In the genomic region with DNA sequence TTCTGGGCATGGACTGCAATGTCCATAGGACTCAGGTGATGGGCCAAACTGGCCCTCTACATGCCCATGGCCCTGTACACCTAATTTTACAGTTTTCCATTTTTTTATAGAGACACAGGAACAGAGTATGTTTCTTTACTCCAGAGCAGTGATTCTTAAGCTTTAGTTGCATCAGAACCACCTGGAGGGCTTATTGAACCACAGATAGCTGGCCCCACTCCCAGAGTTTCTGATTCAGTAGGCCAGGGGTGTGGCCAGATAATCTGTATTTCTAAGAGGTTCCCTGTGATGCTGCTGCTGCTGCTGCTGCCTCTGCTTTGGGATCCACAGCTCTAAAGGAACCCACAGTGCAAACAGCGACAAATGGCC, we compare ENCODE assay signal across 8 cellular contexts. TPM values are rescaled to one million over a fixed set of nuclear protein-coding genes. Genes with fewer than 3 reads are reported as not detected.
DNase-seq lines count a peak whose midpoint lies in the region; FAIRE-seq and TF ChIP-seq lines count a peak whose summit lies in the region.

No MANE protein-coding gene starts in this region.

- H3K27me3 Mint-ChIP-seq in progenitor cell of endocrine pancreas: no peaks in the 10 kb centered on the region

- TF ChIP-seq CTCF in AG09309 (IDR thresholded peaks at IDR 0.05; ENCODE audit: control insufficient read depth, insufficient read depth, low read depth, low read length, missing control alignments): no peak
- TF ChIP-seq CTCF in dorsolateral prefrontal cortex (IDR thresholded peaks at IDR 0.05 in 54 of 56, conservative IDR thresholded peaks at IDR 0.05 in 2 of 56; ENCODE audit: low read depth in 1 of 56, partially characterized antibody in 56 of 56): no peak
- no peak for TF ChIP-seq CTCF in progenitor cell of endocrine pancreas (IDR thresholded peaks at IDR 0.05; ENCODE audit: unreplicated experiment)
- TF ChIP-seq CTCF in GM13976 (IDR thresholded peaks at IDR 0.05; ENCODE audit: borderline replicate concordance, control extremely low read depth, extremely low read depth, insufficient read depth, missing control alignments): no peak

- H3K36me3 Mint-ChIP-seq in progenitor cell of endocrine pancreas (ENCODE audit: insufficient read depth): peaks cover 21% of the 10 kb centered on the region

- peak; percentile 57 for FAIRE-seq in H54 (lab: Jason Lieb, UNC)

- peak overlapping the region; percentile 95 for H3K27ac Mint-ChIP-seq in progenitor cell of endocrine pancreas

- peaks cover 81% of the 10 kb centered on the region for H3K4me1 Mint-ChIP-seq in progenitor cell of endocrine pancreas (ENCODE audit: low read depth)

- H3K9me3 Mint-ChIP-seq in progenitor cell of endocrine pancreas (ENCODE audit: low read depth): no peaks in the 10 kb centered on the region

- H3K4me3 ChIP-seq in AG09309 (ENCODE audit: control insufficient read depth, low read depth, low read length): no peak overlapping the region
- peak overlapping the region in 3 of 59 donors; percentile 8 to 29 (median 24) for H3K4me3 ChIP-seq in dorsolateral prefrontal cortex

- TF ChIP-seq POLR2A in H54 (IDR thresholded peaks at IDR 0.05; ENCODE audit: low read depth, low read length): no peak

- DNase-seq in AG09309 (ENCODE audit: low read depth): peak; percentile 50
- DNase-seq in H54 (ENCODE audit: insufficient read length, low spot score): peak; percentile 36
- DNase-seq in NCI-H2107 (lab: John Stamatoyannopoulos, UW): peak; percentile 79
- DNase-seq in dorsolateral prefrontal cortex: no peak
- DNase-seq in progenitor cell of endocrine pancreas (ENCODE audit: low spot score, unreplicated experiment): no peak
- no peak for DNase-seq in GM13976 (ENCODE audit: low spot score)
- no peak for DNase-seq in NCI-H526 treated with DMSO at 0.1 percent for 48 hours (lab: John Stamatoyannopoulos, UW)
- DNase-seq in activated gamma-delta T cell (lab: John Stamatoyannopoulos, UW): no peak

- intact Hi-C loops in dorsolateral prefrontal cortex (cut with DNase I): loop anchor here in 1 of 2 donors (10.0 kb wide), 1 partner anchor 90 kb away; no protein-coding TSS in a partner anchor

- in situ Hi-C loops in GM13976 (cut with MboI; ENCODE audit: low sequenced_read_pairs, unreplicated experiment): no loop called here

- no peaks in the 10 kb centered on the region for H3K27me3 ChIP-seq in dorsolateral prefrontal cortex

- H3K27ac ChIP-seq in dorsolateral prefrontal cortex: peak overlapping the region; percentile 19 to 95 (median 89)

- peak overlapping the region; percentile 48 for H3K4me3 Mint-ChIP-seq in progenitor cell of endocrine pancreas (ENCODE audit: low read depth)

RNA-seq across cellular contexts. Expression of a gene that starts 5.1 kb away (rescaled TPM):
- total RNA-seq in dorsolateral prefrontal cortex: 10 to 100 TPM; 10.5 to 76.3 (median 29.3) TPM
- total RNA-seq in progenitor cell of endocrine pancreas: 617 and 649 TPM in 2 replicates

RNA-seq across cellular contexts. Expression of a gene that starts 58.1 kb away (rescaled TPM):
- total RNA-seq in dorsolateral prefrontal cortex (not detected), progenitor cell of endocrine pancreas (not detected in 2 replicates)

Comparison
In these comparisons a context has a peak if more than half of its experiments do, and no peak if none do; other contexts are left out.
1. DNase-seq: peak in AG09309 (single experiment), H54 (single experiment) and NCI-H2107 (single experiment); none in dorsolateral prefrontal cortex (0 of 10), progenitor cell of endocrine pancreas (single experiment), GM13976 (single experiment), NCI-H526 treated with DMSO at 0.1 percent for 48 hours (single experiment) and activated gamma-delta T cell (single experiment).